1 cellular context compared by ENCODE assay signal in genomic region chr2:199662245-199662644, GRCh38.
A peak's percentile ranks its signal among the peaks of the same experiment; 100 is the strongest.
TF ChIP-seq lines count a peak whose summit lies in the region.

No MANE protein-coding gene starts in this region.

TF ChIP-seq in HEK293, 187 proteins besides CTCF, POLR2A, EP300 and RAD21 (continued from another document):
- TF ChIP-seq ZBTB44 (tag by site-specific recombination; IDR thresholded peaks at IDR 0.05) = no peak
- TF ChIP-seq GLIS1 (tag by site-specific recombination; IDR thresholded peaks at IDR 0.05) = peak; percentile 79
- TF ChIP-seq PRDM10 (tag by site-specific recombination; IDR thresholded peaks at IDR 0.05) = 0 out of 2 replicates have a peak, but pooled peaks have one; percentile 31
- no peak for TF ChIP-seq ZNF2 (tag by site-specific recombination; IDR thresholded peaks at IDR 0.05)
- TF ChIP-seq ZNF664 (tag by site-specific recombination; IDR thresholded peaks at IDR 0.05) = no peak
- no peak for TF ChIP-seq ZNF501 (tag by site-specific recombination; IDR thresholded peaks at IDR 0.05)
- no peak for TF ChIP-seq ZBTB7A (tag by site-specific recombination; IDR thresholded peaks at IDR 0.05; ENCODE audit: low read depth)
- no peak for TF ChIP-seq ZNF521 (tag by site-specific recombination; IDR thresholded peaks at IDR 0.05)
- TF ChIP-seq SETDB1 (IDR thresholded peaks at IDR 0.05; ENCODE audit: insufficient read length, low read length) = no peak
- TF ChIP-seq GFI1B (tag by site-specific recombination; IDR thresholded peaks at IDR 0.05) = no peak
- TF ChIP-seq ZBTB26 (tag by site-specific recombination; optimal IDR thresholded peaks at IDR 0.05) = no peak
